In the genomic region with DNA sequence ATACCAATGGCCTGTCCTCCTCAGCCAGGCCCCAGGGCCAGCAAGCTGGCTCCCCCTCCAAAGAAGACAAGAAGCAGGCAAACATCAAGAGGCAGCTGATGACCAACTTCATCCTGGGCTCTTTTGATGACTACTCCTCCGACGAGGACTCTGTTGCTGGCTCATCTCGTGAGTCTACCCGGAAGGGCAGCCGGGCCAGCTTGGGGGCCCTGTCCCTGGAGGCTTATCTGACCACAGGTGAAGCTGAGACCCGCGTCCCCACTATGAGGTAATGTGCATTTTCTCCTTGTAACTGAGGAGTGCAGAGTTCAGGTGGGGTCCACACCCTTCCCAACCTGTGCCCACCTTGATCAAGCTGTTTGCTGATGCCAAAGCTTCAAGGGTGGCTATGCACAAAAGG, we compare ENCODE assay signal across 23 cellular contexts. TPM values are rescaled to one million over a fixed set of nuclear protein-coding genes. Genes with fewer than 3 reads are reported as not detected.
DNase-seq lines count a peak whose midpoint lies in the region; ATAC-seq, FAIRE-seq and TF ChIP-seq lines count a peak whose summit lies in the region.
"Had no signal": no experiment of that assay in that cellular context is flagged by ENCODE, and none has a peak within 500 bp of the region (broad histone marks: within the 10 kb centered on the region; RNA-seq: fewer than 3 reads in every experiment).

No MANE protein-coding gene starts in this region.

- no peaks in the 10 kb centered on the region for H3K27me3 ChIP-seq in heart left ventricle
- H3K27me3 ChIP-seq in right atrium auricular region = no peaks in the 10 kb centered on the region

- 55 to 76% (median 70%) methylated on average over 7 of the region's 7 CpGs for WGBS in heart left ventricle, 4 donors

- ATAC-seq in heart left ventricle = peak in 1 of 4 donors; percentile 2
- ATAC-seq in Right ventricle myocardium superior (ENCODE audit: poor library complexity) = no peak
- no peak for ATAC-seq in sciatic nerve
- ATAC-seq: Panc1 had no signal

- H3K4me3 ChIP-seq in heart left ventricle = no peak overlapping the region
- H3K4me3 ChIP-seq in right atrium auricular region = no peak overlapping the region
- no peak overlapping the region for H3K4me3 ChIP-seq in foreskin fibroblast (ENCODE audit: low read depth in 1 of 2, low read length in 2 of 2)
- H3K4me3 ChIP-seq: GM23248, HAP-1 had no signal

- peaks cover 0 to 84% (median 22%) of the 10 kb centered on the region in 12 donors for H3K4me1 ChIP-seq in heart left ventricle
- H3K4me1 ChIP-seq in right atrium auricular region = peaks cover 0 to 45% of the 10 kb centered on the region in 2 donors
- H3K4me1 ChIP-seq: HAP-1 had no signal

- FAIRE-seq in H54 (lab: Jason Lieb, UNC) = no peak
- FAIRE-seq: GM18507 had no signal

- DNase-seq in heart left ventricle (no peak), Right ventricle myocardium superior (no peak), right atrium auricular region (ENCODE audit: low spot score) (no peak), sciatic nerve (ENCODE audit: low spot score) (peak; percentile 35), foreskin fibroblast (no peak), H54 (ENCODE audit: insufficient read length, low spot score) (no peak), retina (no peak)
- DNase-seq in stimulated activated CD4-positive, alpha-beta T cell treated with anti-CD3 and anti-CD28 coated beads, Interleukin-2, amount 100 ng/mL, for 24 hours = no peak
- DNase-seq: Calu3; CD8-positive, alpha-beta memory T cell; DMS53; GDM1; GM23248; IMR-90; NCI-H1105 treated with DMSO at 0.1 percent for 48 hours; NCI-H2029 treated with DMSO at 0.1 percent for 48 hours; NCI-H524 treated with DMSO at 0.1 percent for 48 hours; NCI-H82 had no signal

- H3K9me3 ChIP-seq in heart left ventricle (peaks cover 0 to 8% (median 0%) of the 10 kb centered on the region in 12 donors), right atrium auricular region (no peaks in the 10 kb centered on the region)
- H3K9me3 ChIP-seq: HAP-1 had no signal

- peak overlapping the region in 8 of 12 donors; percentile 4 to 64 (median 48) for H3K27ac ChIP-seq in heart left ventricle
- H3K27ac ChIP-seq in right atrium auricular region = peak overlapping the region; percentile 40 to 47
- H3K27ac ChIP-seq: C4-2B, GM23248, KMS-11 had no signal

- TF ChIP-seq CTCF in heart left ventricle (IDR thresholded peaks at IDR 0.05) (no peak), right atrium auricular region (IDR thresholded peaks at IDR 0.05) (no peak), foreskin fibroblast (IDR thresholded peaks at IDR 0.05; ENCODE audit: low read depth, low read length) (no peak)

- TF ChIP-seq POLR2A in heart left ventricle (IDR thresholded peaks at IDR 0.05) = no peak
- no peak for TF ChIP-seq POLR2A in H54 (IDR thresholded peaks at IDR 0.05; ENCODE audit: low read depth, low read length)

- intact Hi-C loops in heart left ventricle (cut with DNase I) (no loop called here), Right ventricle myocardium superior (cut with DNase I) (no loop called here), sciatic nerve (cut with DNase I) (no loop called here)

- peaks cover 0 to 42% (median 26%) of the 10 kb centered on the region in 9 donors for H3K36me3 ChIP-seq in heart left ventricle
- peaks cover 22% of the 10 kb centered on the region for H3K36me3 ChIP-seq in right atrium auricular region
- H3K36me3 ChIP-seq: HAP-1 had no signal

RNA-seq across cellular contexts. Expression of a gene that starts 23.4 kb away (rescaled TPM):
- 100 to 1,000 TPM in 6 of 9 donors, 10 to 100 TPM in 3; 77.3 to 176 (median 135) TPM for total RNA-seq in heart left ventricle
- 100 to 1,000 TPM in 1 of 2 donors, 10 to 100 TPM in 1; 29.9 to 119 TPM for polyA plus RNA-seq in heart left ventricle
- 167 TPM for total RNA-seq in Right ventricle myocardium superior
- 100 to 1,000 TPM in 1 of 2 donors, 10 to 100 TPM in 1; 76.8 to 104 TPM for total RNA-seq in right atrium auricular region
- 112 TPM for total RNA-seq in sciatic nerve

RNA-seq across cellular contexts. Expression of a gene that starts 42.4 kb away (rescaled TPM):
- 10 to 100 TPM; 20.9 to 37.8 (median 25.3) TPM for total RNA-seq in heart left ventricle
- polyA plus RNA-seq in heart left ventricle = 10 to 100 TPM; 14.5 to 27.8 TPM
- total RNA-seq in Right ventricle myocardium superior = 24.8 TPM
- total RNA-seq in right atrium auricular region = 10 to 100 TPM; 10.2 to 12.1 TPM
- total RNA-seq in sciatic nerve = 15.9 TPM

RNA-seq across cellular contexts. Expression of a gene that starts 46.5 kb away (rescaled TPM):
- total RNA-seq in heart left ventricle (1 to 10 TPM; 5.1 to 9.4 (median 7.1) TPM), Right ventricle myocardium superior (7.2 TPM), right atrium auricular region (1 to 10 TPM; 3.9 to 8.5 TPM), sciatic nerve (12.6 TPM)
- 10 to 100 TPM; 16.8 to 18.0 TPM for polyA plus RNA-seq in heart left ventricle
